In genomic region chr15:63553388-63553791, GRCh38 we compare ENCODE assay signal across 8 cellular contexts. TPM values are rescaled to one million over a fixed set of nuclear protein-coding genes. Genes with fewer than 3 reads are reported as not detected.
DNase-seq lines count a peak whose midpoint lies in the region; ATAC-seq and TF ChIP-seq lines count a peak whose summit lies in the region.

No MANE protein-coding gene starts in this region.

- BruUV-seq in Caco-2 (replicated peaks; lab: Mats Ljungman, UMichigan): no TSS peak

- no peaks in the 10 kb centered on the region for H3K27me3 ChIP-seq in CD4-positive, alpha-beta memory T cell (ENCODE audit: insufficient read depth, low read length)
- no peaks in the 10 kb centered on the region for H3K27me3 ChIP-seq in Caco-2 (replicated peaks; ENCODE audit: control insufficient read depth, insufficient read depth, low read length)

- no peak for ATAC-seq in GM21367 (IDR thresholded peaks at IDR 0.05; ENCODE audit: unreplicated experiment)

- TF ChIP-seq CTCF in choroid plexus epithelial cell (conservative IDR thresholded peaks at IDR 0.05; ENCODE audit: low read depth, low read length) (no peak), Caco-2 (IDR thresholded peaks at IDR 0.05; ENCODE audit: insufficient read depth in 1 of 2, low read depth in 1 of 2, low read length in 1 of 2, severe bottlenecking in 1 of 2, unreplicated experiment in 1 of 2) (no peak)

- CTCF ChIA-PET in CD4-positive, alpha-beta memory T cell (lab: Charles Lee; ENCODE audit: partially characterized antibody): interaction anchor here (1.0 to 2.4 kb wide), 11 partner anchors 9 to 89 kb away, joined by 3 to 19 read pairs (median 6); no protein-coding TSS in a partner anchor
- CTCF ChIA-PET in Caco-2 (lab: Charles Lee): no interaction called here

- H3K36me3 Mint-ChIP-seq in CD4-positive, alpha-beta memory T cell: peaks cover 26 to 53% of the 10 kb centered on the region in 2 donors
- H3K36me3 Mint-ChIP-seq in Caco-2 (ENCODE audit: insufficient read depth, unreplicated experiment): peaks cover 11% of the 10 kb centered on the region

- peak overlapping the region in 2 of 8 donors; percentile 26 to 53 for H3K4me3 Mint-ChIP-seq in CD4-positive, alpha-beta memory T cell
- H3K4me3 Mint-ChIP-seq in Caco-2 (ENCODE audit: unreplicated experiment): no peak overlapping the region

- H3K27ac Mint-ChIP-seq in CD4-positive, alpha-beta memory T cell: peak overlapping the region in 6 of 7 donors; percentile 19 to 79 (median 54)
- no peak overlapping the region for H3K27ac Mint-ChIP-seq in Caco-2 (ENCODE audit: unreplicated experiment)

- H3K36me3 ChIP-seq in CD4-positive, alpha-beta memory T cell (ENCODE audit: insufficient read depth, low read length): peaks cover 10% of the 10 kb centered on the region
- no peaks in the 10 kb centered on the region for H3K36me3 ChIP-seq in Caco-2 (ENCODE audit: control insufficient read depth, insufficient read depth, low read length)

- no peaks in the 10 kb centered on the region for H3K9me3 ChIP-seq in CD4-positive, alpha-beta memory T cell (ENCODE audit: control insufficient read depth in 1 of 2, low read length in 2 of 2)
- no peaks in the 10 kb centered on the region for H3K9me3 ChIP-seq in Caco-2

- intact Hi-C loops in CD4-positive, alpha-beta memory T cell (cut with micrococcal nuclease): no loop called here
- intact Hi-C loops in posterior vena cava (cut with DNase I): loop anchor here in 1 of 2 donors (10.0 kb wide), 1 partner anchor 49 kb away; the partner anchor contains the start of gene USP3
- intact Hi-C loops in Caco-2 (cut with micrococcal nuclease; ENCODE audit: unreplicated experiment): no loop called here

- peak overlapping the region; percentile 9 for H3K27ac ChIP-seq in CD4-positive, alpha-beta memory T cell (ENCODE audit: low read depth, low read length)

- peaks cover 42% of the 10 kb centered on the region for H3K4me1 ChIP-seq in CD4-positive, alpha-beta memory T cell (ENCODE audit: insufficient read depth, low read length)
- H3K4me1 ChIP-seq in Caco-2: no peaks in the 10 kb centered on the region

- peaks cover 34 to 60% (median 49%) of the 10 kb centered on the region in 4 donors for H3K4me1 Mint-ChIP-seq in CD4-positive, alpha-beta memory T cell
- H3K4me1 Mint-ChIP-seq in Caco-2 (ENCODE audit: low read depth, unreplicated experiment): no peaks in the 10 kb centered on the region

- DNase-seq in CD4-positive, alpha-beta memory T cell: peak in 2 of 5 donors; percentile 9
- peak; percentile 91 for DNase-seq in LHCN-M2 (ENCODE audit: low read depth)
- peak; percentile 99 for DNase-seq in choroid plexus epithelial cell (ENCODE audit: low read depth)
- DNase-seq in medulla oblongata (ENCODE audit: extremely low spot score): peak; percentile 30
- DNase-seq in effector CD4-positive, alpha-beta T cell: no peak
- no peak for DNase-seq in posterior vena cava (ENCODE audit: low spot score)
- no peak for DNase-seq in Caco-2

- no peaks in the 10 kb centered on the region for H3K27me3 Mint-ChIP-seq in CD4-positive, alpha-beta memory T cell
- H3K27me3 Mint-ChIP-seq in Caco-2 (ENCODE audit: insufficient read depth, unreplicated experiment): no peaks in the 10 kb centered on the region

- POLR2A ChIA-PET in CD4-positive, alpha-beta memory T cell (lab: Charles Lee; ENCODE audit: partially characterized antibody): interaction anchor here (0.9 to 2.1 kb wide), 8 partner anchors 9 to 66 kb away, joined by 3 to 12 read pairs (median 6); no protein-coding TSS in a partner anchor
- POLR2A ChIA-PET in Caco-2 (lab: Charles Lee): no interaction called here

- H3K9me3 Mint-ChIP-seq in CD4-positive, alpha-beta memory T cell: no peaks in the 10 kb centered on the region
- H3K9me3 Mint-ChIP-seq in Caco-2 (ENCODE audit: unreplicated experiment): no peaks in the 10 kb centered on the region

- H3K4me3 ChIP-seq in CD4-positive, alpha-beta memory T cell (ENCODE audit: low read length in 2 of 2): no peak overlapping the region
- no peak overlapping the region for H3K4me3 ChIP-seq in choroid plexus epithelial cell (ENCODE audit: low read depth, low read length)
- no peak overlapping the region for H3K4me3 ChIP-seq in Caco-2 (ENCODE audit: low read depth, low read length)

RNA-seq across cellular contexts. Expression of gene FBXL22, which starts 43.8 kb away (rescaled TPM):
- total RNA-seq in CD4-positive, alpha-beta memory T cell: 1 to 10 TPM; 1.9 to 2.2 TPM
- 1 to 10 TPM in 1 of 2 donors, under 1 TPM in 1; 0.50 to 2.0 TPM for polyA plus RNA-seq in CD4-positive, alpha-beta memory T cell
- total RNA-seq in LHCN-M2 (2014; rRNA removed) (0.23 TPM in 1 of 2 replicates, not detected in the other), posterior vena cava (10 to 100 TPM; 17.7 to 36.8 TPM), Caco-2 (2022) (0.97 TPM in 1 of 2 replicates, not detected in the other)
- 0.17 TPM for polyA plus RNA-seq in LHCN-M2 (2012)

RNA-seq across cellular contexts. Expression of gene USP3, which starts 49.0 kb away (rescaled TPM):
- total RNA-seq in CD4-positive, alpha-beta memory T cell: 100 to 1,000 TPM; 148 to 159 TPM
- polyA plus RNA-seq in CD4-positive, alpha-beta memory T cell: 10 to 100 TPM; 61.6 to 76.1 TPM
- 21.2 and 24.3 TPM in 2 replicates for total RNA-seq in LHCN-M2 (2014; rRNA removed)
- polyA plus RNA-seq in LHCN-M2 (2012): 10.2 TPM
- total RNA-seq in posterior vena cava: 10 to 100 TPM; 40.3 to 41.8 TPM
- total RNA-seq in Caco-2 (2022): 54.2 and 58.6 TPM in 2 replicates

Comparison
In these comparisons a context has a peak if more than half of its experiments do, and no peak if none do; other contexts are left out.
1. DNase-seq: peak in LHCN-M2 (single experiment), choroid plexus epithelial cell (single experiment) and medulla oblongata (single experiment); none in effector CD4-positive, alpha-beta T cell (single experiment), posterior vena cava (single experiment) and Caco-2 (0 of 2).